9 cellular contexts compared by ENCODE assay signal in genomic region chr14:52923902-52924575, GRCh38. TPM values are rescaled to one million over a fixed set of nuclear protein-coding genes. Genes with fewer than 3 reads are reported as not detected.
A peak's percentile ranks its signal among the peaks of the same experiment; 100 is the strongest.
DNase-seq lines count a peak whose midpoint lies in the region; ATAC-seq, FAIRE-seq and TF ChIP-seq lines count a peak whose summit lies in the region.
"Had no signal": no experiment of that assay in that cellular context is flagged by ENCODE, and none has a peak within 500 bp of the region (broad histone marks: within the 10 kb centered on the region; RNA-seq: fewer than 3 reads in every experiment).

No MANE protein-coding gene starts in this region.

- H3K4me3 Mint-ChIP-seq in natural killer cell: no peak overlapping the region

- H3K27me3 ChIP-seq in K562 (ENCODE audit: control insufficient read depth in 2 of 2, insufficient read depth in 2 of 2, low read length in 2 of 2) (no peaks in the 10 kb centered on the region), vagina (no peaks in the 10 kb centered on the region)
- H3K27me3 ChIP-seq: Peyer's patch had no signal

- no peaks in the 10 kb centered on the region for H3K36me3 Mint-ChIP-seq in natural killer cell

- H3K4me2 ChIP-seq in K562 (ENCODE audit: insufficient read depth, low read length): no peak overlapping the region

- POLR2A ChIA-PET in K562 (lab: Yijun Ruan, JAX): no interaction called here

- H3K4me1 ChIP-seq in K562 (replicated peaks in 1 of 2; ENCODE audit: control insufficient read depth in 2 of 2, insufficient read depth in 2 of 2, low read length in 2 of 2) (no peaks in the 10 kb centered on the region), vagina (peaks cover 80% of the 10 kb centered on the region)

- CTCF ChIA-PET in K562 (lab: Yijun Ruan, JAX; ENCODE audit: low intra/inter-chr PET ratio): no interaction called here

- in situ Hi-C loops in K562 (cut with MboI): no loop called here
- in situ Hi-C loops in G401 (cut with HindIII; ENCODE audit: low sequenced_read_pairs): no loop called here

- DNase-seq in GM12865 (ENCODE audit: low read depth): peak; percentile 43
- peak; percentile 20 for DNase-seq in HT1080 (ENCODE audit: low read depth)
- DNase-seq in K562 (ENCODE audit: extremely low read depth in 1 of 4, low spot score in 3 of 4): no peak
- no peak for DNase-seq in natural killer cell
- no peak for DNase-seq in G401 (ENCODE audit: low spot score)
- no peak for DNase-seq in vagina (ENCODE audit: extremely low spot score in 2 of 2)
- no peak for DNase-seq in GM19238 (ENCODE audit: insufficient read length, low spot score)
- DNase-seq: cerebellar nuclear complex, Peyer's patch had no signal

- no peaks in the 10 kb centered on the region for H3K79me2 ChIP-seq in K562 (ENCODE audit: control insufficient read depth, insufficient read depth, low read length)

- TF ChIP-seq POLR2A in K562 (conservative IDR thresholded peaks at IDR 0.05) (no peak), vagina (IDR thresholded peaks at IDR 0.05) (no peak)

- H3K27ac ChIP-seq in K562 (ENCODE audit: extremely low read depth, low read depth, low read length): no peak overlapping the region
- no peak overlapping the region for H3K27ac ChIP-seq in vagina
- H3K27ac ChIP-seq: Peyer's patch had no signal

- no peak overlapping the region for H3K9ac ChIP-seq in K562 (ENCODE audit: insufficient read depth in 1 of 2, low read depth in 2 of 2, low read length in 2 of 2)

- no TSS peak for BruUV-seq in K562 (replicated peaks; lab: Mats Ljungman, UMichigan)

- peaks cover 34 to 36% of the 10 kb centered on the region in 2 donors for H3K4me1 Mint-ChIP-seq in natural killer cell

- TF ChIP-seq RAD21 in K562 (CRISPR knock-in tag; conservative IDR thresholded peaks at IDR 0.05 in 1 of 2, IDR thresholded peaks at IDR 0.05 in 1 of 2): peak in 1 of 2 experiments; percentile 40; a peak in 2 of 4 replicates

- 5% methylated on average over 3 of the region's 3 CpGs for WGBS in K562 (ENCODE audit: insufficient coverage, low coverage, missing lambda C conversion rate)

- no peaks in the 10 kb centered on the region for H3K9me3 Mint-ChIP-seq in natural killer cell

- no peak overlapping the region for H2AFZ ChIP-seq in K562 (ENCODE audit: low read depth, low read length)

- H3K36me3 ChIP-seq in K562 (ENCODE audit: control insufficient read depth, insufficient read depth, low read length) (no peaks in the 10 kb centered on the region), vagina (no peaks in the 10 kb centered on the region)
- H3K36me3 ChIP-seq: Peyer's patch had no signal

- no peaks in the 10 kb centered on the region for H3K27me3 Mint-ChIP-seq in natural killer cell (ENCODE audit: low read depth in 2 of 2)

- ATAC-seq in K562: peak; percentile 51; the same call in 2 of the 3 replicates
- peak; percentile 62 to 90 (median 81) for ATAC-seq in natural killer cell

- intact Hi-C loops in K562 (cut with micrococcal nuclease): loop anchor here (10.0 kb wide), 1 partner anchor 131 kb away; no protein-coding TSS in a partner anchor
- intact Hi-C loops in natural killer cell (cut with micrococcal nuclease): loop anchor here (1.0 kb wide), 1 partner anchor 37 kb away; no protein-coding TSS in a partner anchor
- intact Hi-C loops in vagina (cut with DNase I): no loop called here

- no peak overlapping the region for H3K4me3 ChIP-seq in GM12865 (ENCODE audit: low read depth, low read length)
- no peak overlapping the region for H3K4me3 ChIP-seq in K562
- no peak overlapping the region for H3K4me3 ChIP-seq in vagina
- H3K4me3 ChIP-seq: Peyer's patch had no signal

- peak overlapping the region; percentile 2 to 10 for H3K27ac Mint-ChIP-seq in natural killer cell

- no peak for TF ChIP-seq EP300 in K562 (IDR thresholded peaks at IDR 0.05; ENCODE audit: low read length)

- H3K9me3 ChIP-seq in K562 (replicated peaks; ENCODE audit: control insufficient read depth, insufficient read depth, low read depth, low read length): no peaks in the 10 kb centered on the region
- no peaks in the 10 kb centered on the region for H3K9me3 ChIP-seq in vagina
- H3K9me3 ChIP-seq: Peyer's patch had no signal

- H3K9me1 ChIP-seq in K562 (ENCODE audit: control insufficient read depth, insufficient read depth, low read length): no peaks in the 10 kb centered on the region

- FAIRE-seq in K562 (lab: Jason Lieb, UNC): no peak

- no peaks in the 10 kb centered on the region for H4K20me1 ChIP-seq in K562 (replicated peaks; ENCODE audit: control insufficient read depth, insufficient read depth, low read length)

- TF ChIP-seq CTCF in GM12865 (IDR thresholded peaks at IDR 0.05; ENCODE audit: insufficient read depth, low read depth, low read length, missing control alignments): peak; percentile 35
- peak in 1 of 3 experiments; percentile 28; a peak in 1 of 6 replicates for TF ChIP-seq CTCF in K562 (IDR thresholded peaks at IDR 0.05 in 2 of 3, conservative IDR thresholded peaks at IDR 0.05 in 1 of 3; ENCODE audit: insufficient read depth in 2 of 3, low read depth in 1 of 3, low read length in 3 of 3)
- no peak for TF ChIP-seq CTCF in natural killer cell (IDR thresholded peaks at IDR 0.05)
- TF ChIP-seq CTCF in vagina (IDR thresholded peaks at IDR 0.05): no peak

TF ChIP-seq in K562, 482 proteins besides CTCF, POLR2A, EP300 and RAD21 (continues in another document):
- TF ChIP-seq CCAR2 (IDR thresholded peaks at IDR 0.05; ENCODE audit: low read depth, low read length) (no peak), REST (CRISPR knock-in tag; IDR thresholded peaks at IDR 0.05; ENCODE audit: low read depth) (no peak)

RNA-seq across cellular contexts. Expression of gene FERMT2, which starts 26.8 kb away (rescaled TPM):
- 58.0 and 60.8 TPM in 2 replicates for total RNA-seq in HT1080 (2014; rRNA removed; shearing (Covaris generic))
- polyA plus RNA-seq in HT1080 (2015; cell fraction: cytosol; rRNA removed): 52.1 and 60.9 TPM in 2 replicates
- 83.1 and 97.3 TPM in 2 replicates for polyA plus RNA-seq in HT1080 (2015; cell fraction: nucleus; rRNA removed)
- total RNA-seq in K562 (2011; cell fraction: chromatin; rRNA removed; ENCODE audit: low replicate concordance): not detected in 2 replicates
- not detected in 2 replicates for total RNA-seq in K562 (2011; cell fraction: nucleolus; rRNA removed)
- 0.29 TPM in 1 of 2 replicates, not detected in the other for total RNA-seq in K562 (2011; cell fraction: nucleoplasm; rRNA removed)
- total RNA-seq in K562 (2014; rRNA removed) (0.37 and 0.54 TPM in 2 replicates), K562 (2014; rRNA removed; fragmentation: Illumina TruSeq; extraction: Trizol) (0.51 and 0.70 TPM in 2 replicates), K562 (2015; rRNA removed; fragmentation: Illumina TruSeq; extraction: Trizol) (0.19 and 0.40 TPM in 2 replicates), K562 (2021) (0.58 and 0.98 TPM in 2 replicates), natural killer cell (1 to 10 TPM in 1 of 3 donors, under 1 TPM in 2; 0.58 to 1.7 (median 0.92) TPM), vagina (70.2 TPM)
- polyA plus RNA-seq in K562 (2011; rRNA removed) (0.14 and 0.23 TPM in 2 replicates), K562 (2014; fragmentation: Illumina TruSeq; extraction: Trizol) (0.53 and 1.3 TPM in 2 replicates), K562 (2014; fragmentation: Nextera tagmentation; extraction: Ambion mirVana) (under 1 TPM; 0.10 to 0.18 TPM), K562 (2014; rRNA removed) (0.19 and 1.3 TPM in 2 replicates)
- 0.15 and 0.28 TPM in 2 replicates for polyA plus RNA-seq in K562 (2011; cell fraction: cytosol; rRNA removed)
- polyA plus RNA-seq in K562 (2011; cell fraction: nucleus; rRNA removed): 0.21 and 0.34 TPM in 2 replicates
- 0.57 and 6.0 TPM in 2 replicates for polyA plus RNA-seq in K562 (2012)
- 0.39 and 0.54 TPM in 2 replicates for polyA minus RNA-seq in K562 (2011; rRNA and poly(A)+ RNA removed)
- 0.76 and 1.5 TPM in 2 replicates for polyA minus RNA-seq in K562 (2011; cell fraction: cytosol; rRNA and poly(A)+ RNA removed)
- 0.13 and 0.44 TPM in 2 replicates for polyA minus RNA-seq in K562 (2011; cell fraction: nucleus; rRNA and poly(A)+ RNA removed)
- 310 and 400 TPM in 2 replicates for total RNA-seq in G401 (2014; rRNA removed; shearing (Covaris generic))

Comparison
In these comparisons a context has a peak if more than half of its experiments do, and no peak if none do; other contexts are left out.
1. DNase-seq: peak in GM12865 (single experiment) and HT1080 (single experiment); none in K562 (0 of 4), natural killer cell (single experiment), G401 (single experiment), vagina (0 of 2) and GM19238 (single experiment).
2. RNA of gene FERMT2, which starts 26.8 kb away (total RNA-seq): 310 to 400 TPM in G401, 70.2 TPM in vagina (single experiment) and 58.0 to 60.8 TPM in HT1080; 0.58 to 1.7 TPM in natural killer cell and 0.19 to 0.98 TPM in K562; every median in the first group is over 10 times any median in the second.